In the genomic region with DNA sequence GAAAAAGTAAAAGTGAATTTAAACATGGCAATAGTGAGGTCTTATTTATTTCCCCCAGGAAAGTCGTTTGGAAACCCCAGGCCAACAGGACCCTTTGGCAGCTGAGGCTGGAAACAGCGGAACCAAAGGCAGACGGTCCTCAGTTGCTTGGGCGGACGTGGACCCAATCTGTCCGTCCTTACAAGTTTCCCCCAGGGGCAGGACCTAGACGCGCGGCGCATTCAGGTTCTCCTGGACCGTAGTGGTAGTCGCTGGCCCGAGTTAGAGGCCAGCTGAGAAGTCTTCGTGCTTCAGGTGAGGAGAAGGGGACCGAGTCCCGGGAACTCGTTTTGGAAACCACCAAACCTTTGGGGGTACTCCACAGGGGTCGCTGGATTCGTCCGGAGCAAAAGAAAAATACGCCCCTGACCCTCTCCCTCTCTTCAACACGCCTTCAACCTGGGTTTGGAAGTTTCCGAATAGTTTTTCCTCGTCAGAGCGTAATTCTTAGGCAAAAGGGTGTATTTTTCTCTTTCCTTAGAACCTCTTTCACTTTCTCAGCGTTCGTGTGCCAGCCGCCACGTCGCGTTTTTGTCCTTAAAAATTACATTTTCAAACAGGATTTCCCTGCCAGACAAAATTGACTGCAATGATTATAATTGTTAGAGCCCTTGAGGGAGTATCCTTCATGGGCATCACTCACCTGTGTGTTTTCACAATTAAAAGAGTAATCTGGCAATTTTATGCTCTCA, we compare ENCODE assay signal across 1 cellular context.
TF ChIP-seq lines count a peak whose summit lies in the region.

No MANE protein-coding gene starts in this region.

TF ChIP-seq in GM23338, 12 proteins besides CTCF, POLR2A, EP300 and RAD21 (continued from another document):
- peak; percentile 73 for TF ChIP-seq ZNF462 (CRISPR knock-in tag; IDR thresholded peaks at IDR 0.05)
- TF ChIP-seq ZNF114 (CRISPR knock-in tag; IDR thresholded peaks at IDR 0.05) = peak; percentile 80; the same call in 1 of the 2 replicates
- TF ChIP-seq EZH2phosphoT487 (IDR thresholded peaks at IDR 0.05; ENCODE audit: unreplicated experiment) = no peak
- TF ChIP-seq, protein P1, sequence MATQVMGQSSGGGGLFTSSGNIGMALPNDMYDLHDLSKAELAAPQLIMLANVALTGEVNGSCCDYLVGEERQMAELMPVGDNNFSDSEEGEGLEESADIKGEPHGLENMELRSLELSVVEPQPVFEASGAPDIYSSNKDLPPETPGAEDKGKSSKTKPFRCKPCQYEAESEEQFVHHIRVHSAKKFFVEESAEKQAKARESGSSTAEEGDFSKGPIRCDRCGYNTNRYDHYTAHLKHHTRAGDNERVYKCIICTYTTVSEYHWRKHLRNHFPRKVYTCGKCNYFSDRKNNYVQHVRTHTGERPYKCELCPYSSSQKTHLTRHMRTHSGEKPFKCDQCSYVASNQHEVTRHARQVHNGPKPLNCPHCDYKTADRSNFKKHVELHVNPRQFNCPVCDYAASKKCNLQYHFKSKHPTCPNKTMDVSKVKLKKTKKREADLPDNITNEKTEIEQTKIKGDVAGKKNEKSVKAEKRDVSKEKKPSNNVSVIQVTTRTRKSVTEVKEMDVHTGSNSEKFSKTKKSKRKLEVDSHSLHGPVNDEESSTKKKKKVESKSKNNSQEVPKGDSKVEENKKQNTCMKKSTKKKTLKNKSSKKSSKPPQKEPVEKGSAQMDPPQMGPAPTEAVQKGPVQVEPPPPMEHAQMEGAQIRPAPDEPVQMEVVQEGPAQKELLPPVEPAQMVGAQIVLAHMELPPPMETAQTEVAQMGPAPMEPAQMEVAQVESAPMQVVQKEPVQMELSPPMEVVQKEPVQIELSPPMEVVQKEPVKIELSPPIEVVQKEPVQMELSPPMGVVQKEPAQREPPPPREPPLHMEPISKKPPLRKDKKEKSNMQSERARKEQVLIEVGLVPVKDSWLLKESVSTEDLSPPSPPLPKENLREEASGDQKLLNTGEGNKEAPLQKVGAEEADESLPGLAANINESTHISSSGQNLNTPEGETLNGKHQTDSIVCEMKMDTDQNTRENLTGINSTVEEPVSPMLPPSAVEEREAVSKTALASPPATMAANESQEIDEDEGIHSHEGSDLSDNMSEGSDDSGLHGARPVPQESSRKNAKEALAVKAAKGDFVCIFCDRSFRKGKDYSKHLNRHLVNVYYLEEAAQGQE (IDR thresholded peaks at IDR 0.05; ENCODE audit: unreplicated experiment) = peak; percentile 28
- TF ChIP-seq ZNF331 (CRISPR knock-in tag; IDR thresholded peaks at IDR 0.05; ENCODE audit: low read depth) = peak; percentile 44
- TF ChIP-seq EZH2 (IDR thresholded peaks at IDR 0.05; ENCODE audit: low read depth, unreplicated experiment) = no peak
- TF ChIP-seq STAT1 (IDR thresholded peaks at IDR 0.05; ENCODE audit: unreplicated experiment) = no peak
- TF ChIP-seq, protein P2, sequence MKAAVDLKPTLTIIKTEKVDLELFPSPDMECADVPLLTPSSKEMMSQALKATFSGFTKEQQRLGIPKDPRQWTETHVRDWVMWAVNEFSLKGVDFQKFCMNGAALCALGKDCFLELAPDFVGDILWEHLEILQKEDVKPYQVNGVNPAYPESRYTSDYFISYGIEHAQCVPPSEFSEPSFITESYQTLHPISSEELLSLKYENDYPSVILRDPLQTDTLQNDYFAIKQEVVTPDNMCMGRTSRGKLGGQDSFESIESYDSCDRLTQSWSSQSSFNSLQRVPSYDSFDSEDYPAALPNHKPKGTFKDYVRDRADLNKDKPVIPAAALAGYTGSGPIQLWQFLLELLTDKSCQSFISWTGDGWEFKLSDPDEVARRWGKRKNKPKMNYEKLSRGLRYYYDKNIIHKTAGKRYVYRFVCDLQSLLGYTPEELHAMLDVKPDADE (IDR thresholded peaks at IDR 0.05) = peak; percentile 79
